Comparison of ENCODE assay signal across 30 cellular contexts in the genomic region with DNA sequence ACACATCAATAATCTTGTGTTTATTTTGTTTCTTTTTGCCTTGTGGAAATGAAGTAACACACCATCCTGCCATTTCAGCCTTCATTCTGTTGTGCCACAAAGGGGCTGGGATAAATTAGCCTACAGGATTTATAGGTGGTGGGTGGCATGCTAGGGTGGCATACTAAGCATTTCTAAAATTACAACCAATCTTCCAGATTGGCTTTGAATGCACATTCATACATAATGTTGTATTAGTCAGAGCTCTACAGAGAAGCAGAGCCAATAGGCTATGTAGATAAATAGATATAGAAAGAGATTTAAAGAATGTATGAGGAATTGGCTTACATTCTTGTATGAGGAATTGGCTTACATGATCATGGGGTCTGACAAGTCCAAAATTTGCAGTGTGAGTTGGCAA. TPM values are rescaled to one million over a fixed set of nuclear protein-coding genes. Genes with fewer than 3 reads are reported as not detected.
DNase-seq lines count a peak whose midpoint lies in the region; ATAC-seq and TF ChIP-seq lines count a peak whose summit lies in the region.
"Had no signal": no experiment of that assay in that cellular context is flagged by ENCODE, and none has a peak within 500 bp of the region (broad histone marks: within the 10 kb centered on the region; RNA-seq: fewer than 3 reads in every experiment).

No MANE protein-coding gene starts in this region.

- H3K27me3 Mint-ChIP-seq in CD8-positive, alpha-beta T cell (ENCODE audit: low read depth): no peaks in the 10 kb centered on the region

- TF ChIP-seq CTCF in A673 (conservative IDR thresholded peaks at IDR 0.05; ENCODE audit: low read depth, low read length) (no peak), SK-N-SH (IDR thresholded peaks at IDR 0.05) (no peak), fibroblast of the aortic adventitia (IDR thresholded peaks at IDR 0.05; ENCODE audit: insufficient read depth, low read length) (no peak)
- no peak for TF ChIP-seq CTCF in CD8-positive, alpha-beta T cell (IDR thresholded peaks at IDR 0.05)

- H3K4me3 ChIP-seq in A673 (ENCODE audit: low read depth, low read length, poor library complexity, severe bottlenecking): no peak overlapping the region
- no peak overlapping the region for H3K4me3 ChIP-seq in SK-N-SH (ENCODE audit: low read depth in 2 of 2, low read length in 1 of 2)
- no peak overlapping the region for H3K4me3 ChIP-seq in fibroblast of the aortic adventitia (ENCODE audit: low read depth, low read length)
- H3K4me3 ChIP-seq in CD8-positive, alpha-beta T cell (ENCODE audit: low read depth, low read length): no peak overlapping the region
- H3K4me3 ChIP-seq: pancreas, right atrium auricular region, testis had no signal

- H3K4me1 ChIP-seq in A673 (ENCODE audit: insufficient read depth, low read length, poor library complexity, severe bottlenecking): no peaks in the 10 kb centered on the region
- H3K4me1 ChIP-seq in SK-N-SH (ENCODE audit: control insufficient read depth in 1 of 2, insufficient read depth in 2 of 2, low read depth in 1 of 2, low read length in 1 of 2): no peaks in the 10 kb centered on the region
- no peaks in the 10 kb centered on the region for H3K4me1 ChIP-seq in CD8-positive, alpha-beta T cell (ENCODE audit: insufficient read depth, low read length)
- H3K4me1 ChIP-seq: pancreas, right atrium auricular region, testis had no signal

- POLR2A ChIA-PET in A673 (lab: Charles Lee; ENCODE audit: low non-redundant PET) (no interaction called here), SK-N-SH (lab: Yijun Ruan, JAX) (no interaction called here)
- POLR2A ChIA-PET in CD8-positive, alpha-beta T cell (lab: Charles Lee): no interaction called here

- intact Hi-C loops in A673 (cut with micrococcal nuclease; ENCODE audit: unreplicated experiment): no loop called here
- intact Hi-C loops in CD8-positive, alpha-beta T cell (cut with DNase I, micrococcal nuclease): no loop called here

- H3K9ac ChIP-seq in SK-N-SH: no peak overlapping the region

- no peak overlapping the region for H3K4me2 ChIP-seq in SK-N-SH

- no peaks in the 10 kb centered on the region for H3K9me2 ChIP-seq in SK-N-SH

- H3K27ac Mint-ChIP-seq in CD8-positive, alpha-beta T cell: no peak overlapping the region
- H3K27ac Mint-ChIP-seq: activated T-cell treated with anti-CD3 and anti-CD28 coated beads, Interleukin-2, amount 50 U/mL, for 72 hours; brain; IgD-negative memory B cell; immature natural killer cell had no signal

- TF ChIP-seq RAD21 in SK-N-SH (IDR thresholded peaks at IDR 0.05; ENCODE audit: low read length): no peak

- no peaks in the 10 kb centered on the region for H3K36me3 Mint-ChIP-seq in CD8-positive, alpha-beta T cell
- H3K36me3 Mint-ChIP-seq: brain, immature natural killer cell had no signal

- no peaks in the 10 kb centered on the region for H4K20me1 ChIP-seq in SK-N-SH (ENCODE audit: insufficient read depth)

- no TSS peak for BruUV-seq in A673 (replicated peaks; lab: Mats Ljungman, UMichigan)

- peaks cover 9% of the 10 kb centered on the region for H3F3A ChIP-seq in SK-N-SH (replicated peaks; ENCODE audit: insufficient read depth)

- H3K9me3 ChIP-seq in A673 (ENCODE audit: low read depth, low read length, poor library complexity, severe bottlenecking) (no peaks in the 10 kb centered on the region), SK-N-SH (no peaks in the 10 kb centered on the region)
- H3K9me3 ChIP-seq in CD8-positive, alpha-beta T cell (ENCODE audit: low read length): no peaks in the 10 kb centered on the region
- H3K9me3 ChIP-seq: pancreas, testis had no signal

- TF ChIP-seq EP300 in SK-N-SH (IDR thresholded peaks at IDR 0.05; ENCODE audit: borderline replicate concordance in 1 of 2, low read depth in 1 of 2, low read length in 1 of 2): peak in 1 of 2 experiments; percentile 66; a peak in 1 of 4 replicates

- no peaks in the 10 kb centered on the region for H3K9me3 Mint-ChIP-seq in CD8-positive, alpha-beta T cell
- H3K9me3 Mint-ChIP-seq: activated T-cell treated with anti-CD3 and anti-CD28 coated beads, Interleukin-2, amount 50 U/mL, for 72 hours; IgD-negative memory B cell; immature natural killer cell had no signal

- H2AFZ ChIP-seq in SK-N-SH (ENCODE audit: low read depth): no peak overlapping the region

- no peaks in the 10 kb centered on the region for H3K4me1 Mint-ChIP-seq in CD8-positive, alpha-beta T cell (ENCODE audit: low read depth)
- H3K4me1 Mint-ChIP-seq: brain, IgD-negative memory B cell, immature natural killer cell had no signal

- ATAC-seq in HG03108 (IDR thresholded peaks at IDR 0.05; ENCODE audit: unreplicated experiment) (no peak), HG03469 (IDR thresholded peaks at IDR 0.05; ENCODE audit: unreplicated experiment) (no peak)
- ATAC-seq in CD8-positive, alpha-beta T cell: no peak
- ATAC-seq: activated T-cell treated with anti-CD3 and anti-CD28 coated beads, Interleukin-2, amount 50 U/mL, for 72 hours; HCT116; pancreas; Right ventricle myocardium inferior had no signal

- H3K36me3 ChIP-seq in A673 (ENCODE audit: insufficient read depth, low read length, poor library complexity, severe bottlenecking) (no peaks in the 10 kb centered on the region), SK-N-SH (replicated peaks in 1 of 2; ENCODE audit: control insufficient read depth in 1 of 2, insufficient read depth in 2 of 2, low read length in 1 of 2) (no peaks in the 10 kb centered on the region)
- H3K36me3 ChIP-seq in CD8-positive, alpha-beta T cell (ENCODE audit: insufficient read depth, low read length): no peaks in the 10 kb centered on the region
- H3K36me3 ChIP-seq: pancreas, right atrium auricular region had no signal

- no peak overlapping the region for H3K4me3 Mint-ChIP-seq in CD8-positive, alpha-beta T cell
- H3K4me3 Mint-ChIP-seq: activated T-cell treated with anti-CD3 and anti-CD28 coated beads, Interleukin-2, amount 50 U/mL, for 72 hours; brain; IgD-negative memory B cell; immature natural killer cell had no signal

- CTCF ChIA-PET in A673 (lab: Charles Lee): no interaction called here
- CTCF ChIA-PET in SK-N-SH (lab: Yijun Ruan, JAX): interaction anchor here (1.4 kb wide), 1 partner anchor 191 kb away, joined by 4 read pairs; no protein-coding TSS in a partner anchor
- CTCF ChIA-PET in CD8-positive, alpha-beta T cell (lab: Charles Lee): interaction anchor here (1.2 kb wide), 1 partner anchor 12 kb away, joined by 4 read pairs; no protein-coding TSS in a partner anchor

- H3K79me2 ChIP-seq in SK-N-SH (ENCODE audit: insufficient read depth): no peaks in the 10 kb centered on the region

- H3K27me3 ChIP-seq in A673 (replicated peaks; ENCODE audit: insufficient read depth, low read depth, low read length, poor library complexity): no peaks in the 10 kb centered on the region
- H3K27me3 ChIP-seq in SK-N-SH (ENCODE audit: insufficient read depth): no peaks in the 10 kb centered on the region
- no peaks in the 10 kb centered on the region for H3K27me3 ChIP-seq in CD8-positive, alpha-beta T cell (ENCODE audit: insufficient read depth, low read length)
- H3K27me3 ChIP-seq: pancreas, right atrium auricular region, testis had no signal

- DNase-seq in A673 (ENCODE audit: low spot score): peak; percentile 10
- DNase-seq in GM04503 (ENCODE audit: low read depth): peak; percentile 38
- no peak for DNase-seq in SK-N-SH
- peak; percentile 68 for DNase-seq in fibroblast of the aortic adventitia (ENCODE audit: low read depth)
- DNase-seq in activated effector memory CD4-positive, alpha-beta T cell treated with anti-CD3 and anti-CD28 coated beads, Interleukin-2, amount 50 U/mL, for 16 hours: no peak
- no peak for DNase-seq in CD8-positive, alpha-beta T cell
- DNase-seq: 8988T; activated CD4-positive, alpha-beta T cell treated with anti-CD3 and anti-CD28 coated beads, Interleukin-2, amount 50 U/mL, for 48 hours; activated CD4-positive, CD25-positive, alpha-beta regulatory T cell treated with anti-CD3 and anti-CD28 coated beads, Interleukin-2, amount 50 U/mL, for 72 hours; activated naive CD4-positive, alpha-beta T cell; activated T-cell treated with anti-CD3 and anti-CD28 coated beads, Interleukin-2, amount 50 U/mL, for 72 hours; cerebellar nuclear complex; immature natural killer cell; NCI-H1092; NCI-H1694; NCI-H2171; NCI-H510A; OCI-M1; pancreas; stimulated activated CD4-positive, alpha-beta T cell treated with anti-CD3 and anti-CD28 coated beads, Interleukin-1b, Interleukin-23, amount 100 ng/mL, for 48 hours; stimulated activated naive CD4-positive, alpha-beta T cell treated with Interleukin-2 at 50 U/mL for 16 hours; T-helper 2 cell; testis had no signal

- H3K27ac ChIP-seq in A673 (ENCODE audit: low read depth, low read length, poor library complexity, severe bottlenecking) (no peak overlapping the region), SK-N-SH (ENCODE audit: low read depth in 2 of 2, low read length in 1 of 2) (no peak overlapping the region)
- H3K27ac ChIP-seq in CD8-positive, alpha-beta T cell (ENCODE audit: low read depth, low read length): no peak overlapping the region
- H3K27ac ChIP-seq: pancreas, right atrium auricular region, testis had no signal

TF ChIP-seq in SK-N-SH, 30 proteins besides CTCF, POLR2A, EP300 and RAD21 (continues in another document):
- TF ChIP-seq GATA2 (CRISPR knock-in tag; IDR thresholded peaks at IDR 0.05): no peak
- TF ChIP-seq, protein P1, sequence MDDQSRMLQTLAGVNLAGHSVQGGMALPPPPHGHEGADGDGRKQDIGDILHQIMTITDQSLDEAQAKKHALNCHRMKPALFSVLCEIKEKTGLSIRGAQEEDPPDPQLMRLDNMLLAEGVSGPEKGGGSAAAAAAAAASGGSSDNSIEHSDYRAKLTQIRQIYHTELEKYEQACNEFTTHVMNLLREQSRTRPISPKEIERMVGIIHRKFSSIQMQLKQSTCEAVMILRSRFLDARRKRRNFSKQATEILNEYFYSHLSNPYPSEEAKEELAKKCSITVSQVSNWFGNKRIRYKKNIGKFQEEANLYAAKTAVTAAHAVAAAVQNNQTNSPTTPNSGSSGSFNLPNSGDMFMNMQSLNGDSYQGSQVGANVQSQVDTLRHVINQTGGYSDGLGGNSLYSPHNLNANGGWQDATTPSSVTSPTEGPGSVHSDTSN (IDR thresholded peaks at IDR 0.05): peak; percentile 71
- TF ChIP-seq RFX5 (IDR thresholded peaks at IDR 0.05; ENCODE audit: low read length): no peak
- TF ChIP-seq JUND (IDR thresholded peaks at IDR 0.05): peak; percentile 56
- peak; percentile 35; the same call in 1 of the 2 replicates for TF ChIP-seq FOSL2 (IDR thresholded peaks at IDR 0.05; ENCODE audit: borderline replicate concordance, low read depth)

RNA-seq across cellular contexts. Expression of a gene that starts 25.4 kb away (rescaled TPM):
- total RNA-seq in A673 (2021) (196 and 226 TPM in 2 replicates), fibroblast of the aortic adventitia (ENCODE audit: low replicate concordance) (350 and 651 TPM in 2 replicates)
- polyA plus RNA-seq in SK-N-SH (2012; rRNA removed): 143 and 220 TPM in 2 replicates
- 146 and 182 TPM in 2 replicates for polyA plus RNA-seq in SK-N-SH (2012; cell fraction: cytosol; rRNA removed)
- polyA plus RNA-seq in SK-N-SH (2012; cell fraction: nucleus; rRNA removed): 143 and 170 TPM in 2 replicates
- 10 to 100 TPM; 25.1 to 33.1 TPM for total RNA-seq in CD8-positive, alpha-beta T cell

RNA-seq across cellular contexts. Expression of a gene that starts 52.1 kb away (rescaled TPM):
- total RNA-seq in A673 (2021) (28.1 and 29.0 TPM in 2 replicates), fibroblast of the aortic adventitia (ENCODE audit: low replicate concordance) (20.2 and 43.7 TPM in 2 replicates)
- polyA plus RNA-seq in SK-N-SH (2012; rRNA removed): 11.0 and 16.7 TPM in 2 replicates
- 18.1 and 23.6 TPM in 2 replicates for polyA plus RNA-seq in SK-N-SH (2012; cell fraction: cytosol; rRNA removed)
- 9.4 and 21.8 TPM in 2 replicates for polyA plus RNA-seq in SK-N-SH (2012; cell fraction: nucleus; rRNA removed)
- 10 to 100 TPM in 1 of 2 experiments, 1 to 10 TPM in 1; 9.1 to 11.2 TPM for total RNA-seq in CD8-positive, alpha-beta T cell

Comparison
In these comparisons a context has a peak if more than half of its experiments do, and no peak if none do; other contexts are left out.
1. DNase-seq: peak in A673 (single experiment), GM04503 (single experiment) and fibroblast of the aortic adventitia (single experiment); none in SK-N-SH (single experiment), activated effector memory CD4-positive, alpha-beta T cell treated with anti-CD3 and anti-CD28 coated beads, Interleukin-2, amount 50 U/mL, for 16 hours (single experiment) and CD8-positive, alpha-beta T cell (0 of 7).